Comparison of ENCODE assay signal across 1 cellular context in the genomic region with DNA sequence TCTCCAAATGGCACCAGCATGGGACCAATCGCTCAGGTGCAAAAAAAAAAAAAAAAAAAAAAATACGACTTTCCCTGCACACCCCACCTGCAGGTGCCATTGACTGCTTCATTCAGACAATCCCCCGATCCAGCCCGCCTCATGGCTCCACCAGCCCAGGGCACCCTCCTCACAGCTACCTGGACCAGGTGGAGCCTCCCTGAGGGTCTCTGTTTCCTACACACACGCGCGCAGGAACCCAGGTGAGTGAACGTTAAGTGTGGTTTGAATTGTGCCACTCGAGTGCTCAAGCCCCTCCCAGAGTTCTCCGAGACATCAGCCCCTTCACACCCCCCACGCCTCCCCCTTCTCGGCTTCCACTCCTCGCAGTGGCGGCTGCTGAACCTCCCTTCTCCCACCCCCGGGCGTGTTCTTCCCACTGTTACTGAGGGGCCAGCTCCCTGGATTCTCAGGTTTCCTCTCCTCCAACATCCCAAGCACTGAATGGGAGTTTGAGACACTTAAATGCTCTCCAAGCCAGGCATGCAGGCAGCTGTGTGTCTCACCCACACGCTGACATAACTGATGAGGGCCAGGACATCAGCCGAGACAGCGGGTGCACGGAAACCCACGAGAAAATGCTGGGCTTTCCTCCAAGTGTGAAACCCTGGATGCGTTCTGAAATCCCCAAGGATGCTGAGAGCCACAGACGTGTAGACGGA.
TF ChIP-seq lines count a peak whose summit lies in the region.

No MANE protein-coding gene starts in this region.

TF ChIP-seq in HepG2, 621 proteins besides CTCF, POLR2A, EP300 and RAD21 (continued from another document):
- TF ChIP-seq, protein P1, sequence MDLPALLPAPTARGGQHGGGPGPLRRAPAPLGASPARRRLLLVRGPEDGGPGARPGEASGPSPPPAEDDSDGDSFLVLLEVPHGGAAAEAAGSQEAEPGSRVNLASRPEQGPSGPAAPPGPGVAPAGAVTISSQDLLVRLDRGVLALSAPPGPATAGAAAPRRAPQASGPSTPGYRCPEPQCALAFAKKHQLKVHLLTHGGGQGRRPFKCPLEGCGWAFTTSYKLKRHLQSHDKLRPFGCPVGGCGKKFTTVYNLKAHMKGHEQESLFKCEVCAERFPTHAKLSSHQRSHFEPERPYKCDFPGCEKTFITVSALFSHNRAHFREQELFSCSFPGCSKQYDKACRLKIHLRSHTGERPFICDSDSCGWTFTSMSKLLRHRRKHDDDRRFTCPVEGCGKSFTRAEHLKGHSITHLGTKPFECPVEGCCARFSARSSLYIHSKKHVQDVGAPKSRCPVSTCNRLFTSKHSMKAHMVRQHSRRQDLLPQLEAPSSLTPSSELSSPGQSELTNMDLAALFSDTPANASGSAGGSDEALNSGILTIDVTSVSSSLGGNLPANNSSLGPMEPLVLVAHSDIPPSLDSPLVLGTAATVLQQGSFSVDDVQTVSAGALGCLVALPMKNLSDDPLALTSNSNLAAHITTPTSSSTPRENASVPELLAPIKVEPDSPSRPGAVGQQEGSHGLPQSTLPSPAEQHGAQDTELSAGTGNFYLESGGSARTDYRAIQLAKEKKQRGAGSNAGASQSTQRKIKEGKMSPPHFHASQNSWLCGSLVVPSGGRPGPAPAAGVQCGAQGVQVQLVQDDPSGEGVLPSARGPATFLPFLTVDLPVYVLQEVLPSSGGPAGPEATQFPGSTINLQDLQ (CRISPR knock-in tag; IDR thresholded peaks at IDR 0.05), result no peak
- TF ChIP-seq TFDP1 (CRISPR knock-in tag; IDR thresholded peaks at IDR 0.05; ENCODE audit: borderline replicate concordance) (no peak), FOSL1 (CRISPR knock-in tag; IDR thresholded peaks at IDR 0.05; ENCODE audit: borderline replicate concordance) (no peak)
